In genomic region chr15:88090406-88091085, GRCh38 we compare ENCODE assay signal across 14 cellular contexts.
"Had no signal": no experiment of that assay in that cellular context is flagged by ENCODE, and none has a peak within 500 bp of the region (broad histone marks: within the 10 kb centered on the region; RNA-seq: fewer than 3 reads in every experiment).

No MANE protein-coding gene starts in this region.

- H3K4me1 ChIP-seq: right lobe of liver had no signal

- ATAC-seq: natural killer cell; right lobe of liver; SK-N-SH treated with all-trans-retinoic acid at 6 μM for 48 hours; stimulated activated naive B cell treated with anti-CD40 and anti-IgM and Interleukin-4, amounts not matched to agents 10 μg/mL and 1 μg/mL and 100 μg/mL, for 72 hours had no signal

- H3K36me3 ChIP-seq: esophagus muscularis mucosa, right lobe of liver had no signal

- DNase-seq: activated B cell treated with CpG ODN at 0.5 μM for 24 hours; activated CD4-positive, alpha-beta T cell treated with anti-CD3 and anti-CD28 coated beads, Interleukin-2, amount 10 ng/mL, durations not matched to agents 24 days and 14 days; activated CD8-positive, alpha-beta memory T cell treated with anti-CD3 and anti-CD28 coated beads for 24 hours; activated naive CD4-positive, alpha-beta T cell treated with anti-CD3 and anti-CD28 coated beads for 36 hours; foreskin fibroblast; islet precursor cell; natural killer cell; occipital lobe; right lobe of liver; stimulated activated CD4-positive, alpha-beta T cell treated with anti-CD3 and anti-CD28 coated beads, Interleukin-2, amount 100 ng/mL, for 24 hours; stimulated activated naive B cell treated with anti-CD40 and anti-IgM and Interleukin-4, amounts not matched to agents 10 μg/mL and 1 μg/mL and 100 μg/mL, for 72 hours had no signal

- H3K4me3 ChIP-seq: dorsolateral prefrontal cortex, esophagus muscularis mucosa, right lobe of liver had no signal

- H3K27ac ChIP-seq: esophagus muscularis mucosa, right lobe of liver had no signal

- H3K27me3 ChIP-seq: dorsolateral prefrontal cortex, esophagus muscularis mucosa, right lobe of liver had no signal

- H3K9me3 ChIP-seq: right lobe of liver had no signal
